Comparison of ENCODE assay signal across 1 cellular context in the genomic region with DNA sequence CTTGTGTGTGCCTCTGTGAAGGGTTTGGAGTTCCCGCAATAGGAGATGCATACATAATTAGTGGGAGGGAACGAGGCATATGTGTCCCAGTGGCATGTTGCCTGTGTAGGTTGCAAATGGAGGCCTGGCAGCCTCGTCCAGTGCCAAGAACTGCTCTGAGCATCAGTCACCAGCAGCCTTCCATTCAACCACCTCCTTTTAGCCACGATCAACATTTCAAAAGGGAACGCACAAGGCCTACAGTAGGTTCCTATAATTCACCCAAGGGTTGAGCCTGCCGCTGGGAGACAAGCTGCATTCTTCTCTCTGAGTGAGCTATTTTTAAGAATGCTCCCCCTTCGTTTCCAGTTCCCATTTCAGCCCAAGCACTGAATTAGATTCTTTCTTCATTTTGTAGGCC.
TF ChIP-seq lines count a peak whose summit lies in the region.

No MANE protein-coding gene starts in this region.

TF ChIP-seq in GM23338, 12 proteins besides CTCF, POLR2A, EP300 and RAD21 (continued from another document):
- TF ChIP-seq, protein P1, sequence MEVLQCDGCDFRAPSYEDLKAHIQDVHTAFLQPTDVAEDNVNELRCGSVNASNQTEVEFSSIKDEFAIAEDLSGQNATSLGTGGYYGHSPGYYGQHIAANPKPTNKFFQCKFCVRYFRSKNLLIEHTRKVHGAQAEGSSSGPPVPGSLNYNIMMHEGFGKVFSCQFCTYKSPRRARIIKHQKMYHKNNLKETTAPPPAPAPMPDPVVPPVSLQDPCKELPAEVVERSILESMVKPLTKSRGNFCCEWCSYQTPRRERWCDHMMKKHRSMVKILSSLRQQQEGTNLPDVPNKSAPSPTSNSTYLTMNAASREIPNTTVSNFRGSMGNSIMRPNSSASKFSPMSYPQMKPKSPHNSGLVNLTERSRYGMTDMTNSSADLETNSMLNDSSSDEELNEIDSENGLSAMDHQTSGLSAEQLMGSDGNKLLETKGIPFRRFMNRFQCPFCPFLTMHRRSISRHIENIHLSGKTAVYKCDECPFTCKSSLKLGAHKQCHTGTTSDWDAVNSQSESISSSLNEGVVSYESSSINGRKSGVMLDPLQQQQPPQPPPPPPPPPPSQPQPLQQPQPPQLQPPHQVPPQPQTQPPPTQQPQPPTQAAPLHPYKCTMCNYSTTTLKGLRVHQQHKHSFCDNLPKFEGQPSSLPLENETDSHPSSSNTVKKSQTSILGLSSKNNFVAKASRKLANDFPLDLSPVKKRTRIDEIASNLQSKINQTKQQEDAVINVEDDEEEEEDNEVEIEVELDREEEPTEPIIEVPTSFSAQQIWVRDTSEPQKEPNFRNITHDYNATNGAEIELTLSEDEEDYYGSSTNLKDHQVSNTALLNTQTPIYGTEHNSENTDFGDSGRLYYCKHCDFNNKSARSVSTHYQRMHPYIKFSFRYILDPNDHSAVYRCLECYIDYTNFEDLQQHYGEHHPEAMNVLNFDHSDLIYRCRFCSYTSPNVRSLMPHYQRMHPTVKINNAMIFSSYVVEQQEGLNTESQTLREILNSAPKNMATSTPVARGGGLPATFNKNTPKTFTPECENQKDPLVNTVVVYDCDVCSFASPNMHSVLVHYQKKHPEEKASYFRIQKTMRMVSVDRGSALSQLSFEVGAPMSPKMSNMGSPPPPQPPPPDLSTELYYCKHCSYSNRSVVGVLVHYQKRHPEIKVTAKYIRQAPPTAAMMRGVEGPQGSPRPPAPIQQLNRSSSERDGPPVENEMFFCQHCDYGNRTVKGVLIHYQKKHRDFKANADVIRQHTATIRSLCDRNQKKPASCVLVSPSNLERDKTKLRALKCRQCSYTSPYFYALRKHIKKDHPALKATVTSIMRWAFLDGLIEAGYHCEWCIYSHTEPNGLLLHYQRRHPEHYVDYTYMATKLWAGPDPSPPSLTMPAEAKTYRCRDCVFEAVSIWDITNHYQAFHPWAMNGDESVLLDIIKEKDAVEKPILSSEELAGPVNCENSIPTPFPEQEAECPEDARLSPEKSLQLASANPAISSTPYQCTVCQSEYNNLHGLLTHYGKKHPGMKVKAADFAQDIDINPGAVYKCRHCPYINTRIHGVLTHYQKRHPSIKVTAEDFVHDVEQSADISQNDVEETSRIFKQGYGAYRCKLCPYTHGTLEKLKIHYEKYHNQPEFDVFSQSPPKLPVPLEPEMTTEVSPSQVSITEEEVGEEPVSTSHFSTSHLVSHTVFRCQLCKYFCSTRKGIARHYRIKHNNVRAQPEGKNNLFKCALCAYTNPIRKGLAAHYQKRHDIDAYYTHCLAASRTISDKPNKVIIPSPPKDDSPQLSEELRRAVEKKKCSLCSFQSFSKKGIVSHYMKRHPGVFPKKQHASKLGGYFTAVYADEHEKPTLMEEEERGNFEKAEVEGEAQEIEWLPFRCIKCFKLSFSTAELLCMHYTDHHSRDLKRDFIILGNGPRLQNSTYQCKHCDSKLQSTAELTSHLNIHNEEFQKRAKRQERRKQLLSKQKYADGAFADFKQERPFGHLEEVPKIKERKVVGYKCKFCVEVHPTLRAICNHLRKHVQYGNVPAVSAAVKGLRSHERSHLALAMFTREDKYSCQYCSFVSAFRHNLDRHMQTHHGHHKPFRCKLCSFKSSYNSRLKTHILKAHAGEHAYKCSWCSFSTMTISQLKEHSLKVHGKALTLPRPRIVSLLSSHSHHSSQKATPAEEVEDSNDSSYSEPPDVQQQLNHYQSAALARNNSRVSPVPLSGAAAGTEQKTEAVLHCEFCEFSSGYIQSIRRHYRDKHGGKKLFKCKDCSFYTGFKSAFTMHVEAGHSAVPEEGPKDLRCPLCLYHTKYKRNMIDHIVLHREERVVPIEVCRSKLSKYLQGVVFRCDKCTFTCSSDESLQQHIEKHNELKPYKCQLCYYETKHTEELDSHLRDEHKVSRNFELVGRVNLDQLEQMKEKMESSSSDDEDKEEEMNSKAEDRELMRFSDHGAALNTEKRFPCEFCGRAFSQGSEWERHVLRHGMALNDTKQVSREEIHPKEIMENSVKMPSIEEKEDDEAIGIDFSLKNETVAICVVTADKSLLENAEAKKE (CRISPR knock-in tag; IDR thresholded peaks at IDR 0.05), result no peak
- TF ChIP-seq, protein P2, sequence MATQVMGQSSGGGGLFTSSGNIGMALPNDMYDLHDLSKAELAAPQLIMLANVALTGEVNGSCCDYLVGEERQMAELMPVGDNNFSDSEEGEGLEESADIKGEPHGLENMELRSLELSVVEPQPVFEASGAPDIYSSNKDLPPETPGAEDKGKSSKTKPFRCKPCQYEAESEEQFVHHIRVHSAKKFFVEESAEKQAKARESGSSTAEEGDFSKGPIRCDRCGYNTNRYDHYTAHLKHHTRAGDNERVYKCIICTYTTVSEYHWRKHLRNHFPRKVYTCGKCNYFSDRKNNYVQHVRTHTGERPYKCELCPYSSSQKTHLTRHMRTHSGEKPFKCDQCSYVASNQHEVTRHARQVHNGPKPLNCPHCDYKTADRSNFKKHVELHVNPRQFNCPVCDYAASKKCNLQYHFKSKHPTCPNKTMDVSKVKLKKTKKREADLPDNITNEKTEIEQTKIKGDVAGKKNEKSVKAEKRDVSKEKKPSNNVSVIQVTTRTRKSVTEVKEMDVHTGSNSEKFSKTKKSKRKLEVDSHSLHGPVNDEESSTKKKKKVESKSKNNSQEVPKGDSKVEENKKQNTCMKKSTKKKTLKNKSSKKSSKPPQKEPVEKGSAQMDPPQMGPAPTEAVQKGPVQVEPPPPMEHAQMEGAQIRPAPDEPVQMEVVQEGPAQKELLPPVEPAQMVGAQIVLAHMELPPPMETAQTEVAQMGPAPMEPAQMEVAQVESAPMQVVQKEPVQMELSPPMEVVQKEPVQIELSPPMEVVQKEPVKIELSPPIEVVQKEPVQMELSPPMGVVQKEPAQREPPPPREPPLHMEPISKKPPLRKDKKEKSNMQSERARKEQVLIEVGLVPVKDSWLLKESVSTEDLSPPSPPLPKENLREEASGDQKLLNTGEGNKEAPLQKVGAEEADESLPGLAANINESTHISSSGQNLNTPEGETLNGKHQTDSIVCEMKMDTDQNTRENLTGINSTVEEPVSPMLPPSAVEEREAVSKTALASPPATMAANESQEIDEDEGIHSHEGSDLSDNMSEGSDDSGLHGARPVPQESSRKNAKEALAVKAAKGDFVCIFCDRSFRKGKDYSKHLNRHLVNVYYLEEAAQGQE (IDR thresholded peaks at IDR 0.05; ENCODE audit: unreplicated experiment), result no peak
- TF ChIP-seq NANOG (IDR thresholded peaks at IDR 0.05; ENCODE audit: borderline replicate concordance) (no peak), STAT1 (IDR thresholded peaks at IDR 0.05; ENCODE audit: unreplicated experiment) (no peak), ZNF114 (CRISPR knock-in tag; IDR thresholded peaks at IDR 0.05) (no peak), POLR2AphosphoS5 (IDR thresholded peaks at IDR 0.05; ENCODE audit: low read depth) (no peak)
